ENCODE assay signal across 8 cellular contexts in the genomic region with DNA sequence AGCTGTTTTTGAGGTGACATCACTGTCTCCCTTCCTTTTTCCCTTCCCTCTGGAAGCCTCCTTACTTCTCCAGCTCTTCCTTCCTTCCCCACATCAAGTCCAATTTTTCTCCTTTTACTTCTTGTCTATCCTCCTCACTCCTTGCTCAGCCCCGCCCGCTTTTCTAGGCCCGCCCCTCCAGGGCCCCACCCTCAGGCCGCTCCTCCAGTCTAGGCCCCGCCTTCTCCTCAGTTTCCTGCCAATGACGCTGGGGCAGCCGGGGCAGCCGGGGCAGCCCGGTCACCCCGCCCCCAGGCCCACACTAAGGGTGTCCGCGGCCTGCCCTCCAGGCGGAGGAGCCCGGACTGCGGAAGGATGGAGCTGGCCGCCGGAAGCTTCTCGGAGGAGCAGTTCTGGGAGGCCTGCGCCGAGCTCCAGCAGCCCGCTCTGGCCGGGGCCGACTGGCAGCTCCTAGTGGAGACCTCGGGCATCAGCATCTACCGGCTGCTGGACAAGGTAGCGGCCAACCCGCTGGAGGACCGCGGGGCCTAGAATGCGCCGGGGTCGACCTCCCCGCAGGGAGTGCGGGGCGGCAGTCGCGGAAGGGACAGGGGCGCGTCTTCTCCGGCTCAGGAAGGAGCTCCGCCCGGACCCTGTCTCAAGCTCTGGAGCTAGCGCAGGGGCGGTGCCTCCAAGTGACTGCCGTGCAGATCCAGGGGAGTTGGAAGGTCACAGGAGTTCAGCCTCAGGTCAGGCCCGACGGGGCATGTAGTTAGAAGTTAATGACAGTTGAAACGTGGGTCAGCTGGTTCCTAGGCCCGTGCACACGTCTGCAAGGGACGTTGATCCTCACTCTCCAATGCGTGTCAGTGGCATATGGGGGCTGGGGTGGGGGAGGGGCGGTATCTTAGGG. TPM values are rescaled to one million over a fixed set of nuclear protein-coding genes. Genes with fewer than 3 reads are reported as not detected.
A peak's percentile ranks its signal among the peaks of the same experiment; 100 is the strongest.
DNase-seq lines count a peak whose midpoint lies in the region; ATAC-seq and TF ChIP-seq lines count a peak whose summit lies in the region.

PCTP (plus strand) TSS at position 302 of the 892 bp plus-strand sequence; CDS start at position 355, 53 bp downstream.

- H3K27ac Mint-ChIP-seq in activated CD8-positive, alpha-beta T cell treated with anti-CD3 and anti-CD28 coated beads, Interleukin-2, amount 10 ng/mL, durations not matched to agents 7 days and 5 days, result peak within 1 kb of the TSS; percentile 48

- POLR2A ChIA-PET in activated CD8-positive, alpha-beta T cell treated with anti-CD3 and anti-CD28 coated beads, Interleukin-2, amount 10 ng/mL, durations not matched to agents 7 days and 5 days (lab: Charles Lee), result interaction anchor here (1.2 kb wide), 1 partner anchor 330 kb away, joined by 4 read pairs; no protein-coding TSS in a partner anchor

- 1 to 2% methylated on average over 52 to 53 of the region's 53 CpGs for WGBS in lung, 2 donors

- peaks cover 3 to 5% of the 10 kb centered on the region in 2 donors for H3K36me3 ChIP-seq in lung (ENCODE audit: control insufficient read depth in 2 of 2, insufficient read depth in 2 of 2, low read length in 2 of 2)

- peak; percentile 96 to 98 for DNase-seq in AML-193 (lab: John Stamatoyannopoulos, UW)
- DNase-seq in NCI-H774 (lab: John Stamatoyannopoulos, UW), result peak; percentile 86
- peak; percentile 91 for DNase-seq in activated CD8-positive, alpha-beta T cell treated with anti-CD3 and anti-CD28 coated beads, Interleukin-2, amount 10 ng/mL, durations not matched to agents 7 days and 5 days
- peak; percentile 48 for DNase-seq in effector CD8-positive, alpha-beta T cell (lab: John Stamatoyannopoulos, UW)
- peak; percentile 96 for DNase-seq in lung (ENCODE audit: low spot score)
- peak; percentile 59 to 70 (median 70) for DNase-seq in stimulated activated CD4-positive, alpha-beta T cell treated with anti-CD3 and anti-CD28 coated beads, TNF-alpha, amount 100 ng/mL, for 4 hours (ENCODE audit: low read depth in 3 of 3)

- H3K27ac ChIP-seq in lung (ENCODE audit: low read depth in 1 of 2, low read length in 1 of 2), result peak within 1 kb of the TSS; percentile 90 to 96

- H3K9me3 ChIP-seq in lung (ENCODE audit: control insufficient read depth in 2 of 2, insufficient read depth in 1 of 2, low read length in 1 of 2), result no peaks in the 10 kb centered on the region

- no peak for TF ChIP-seq CTCF in lung (IDR thresholded peaks at IDR 0.05; ENCODE audit: control extremely low read depth, extremely low read depth)

- H3K4me1 Mint-ChIP-seq in activated CD8-positive, alpha-beta T cell treated with anti-CD3 and anti-CD28 coated beads, Interleukin-2, amount 10 ng/mL, durations not matched to agents 7 days and 5 days (ENCODE audit: low read depth), result peaks cover 17% of the 10 kb centered on the region

- H3K9me3 Mint-ChIP-seq in activated CD8-positive, alpha-beta T cell treated with anti-CD3 and anti-CD28 coated beads, Interleukin-2, amount 10 ng/mL, durations not matched to agents 7 days and 5 days (ENCODE audit: insufficient read depth), result no peaks in the 10 kb centered on the region

- H3K27me3 ChIP-seq in lung (ENCODE audit: control insufficient read depth, insufficient read depth), result no peaks in the 10 kb centered on the region

- H3K4me3 ChIP-seq in lung, result peak within 1 kb of the TSS; percentile 85

- peaks cover 3% of the 10 kb centered on the region for H3K36me3 Mint-ChIP-seq in activated CD8-positive, alpha-beta T cell treated with anti-CD3 and anti-CD28 coated beads, Interleukin-2, amount 10 ng/mL, durations not matched to agents 7 days and 5 days (ENCODE audit: low read depth)

- peaks cover 7 to 9% of the 10 kb centered on the region in 2 donors for H3K4me1 ChIP-seq in lung (ENCODE audit: control insufficient read depth in 2 of 2, insufficient read depth in 2 of 2, low read length in 2 of 2)

- ATAC-seq in GM19025 (IDR thresholded peaks at IDR 0.05; ENCODE audit: low read depth, unreplicated experiment) (peak; percentile 100), HG03280 (IDR thresholded peaks at IDR 0.05; ENCODE audit: unreplicated experiment) (peak; percentile 99), lung (ENCODE audit: insufficient read depth, low FRiP score) (peak; percentile 99)
- ATAC-seq in activated CD8-positive, alpha-beta T cell treated with anti-CD3 and anti-CD28 coated beads, Interleukin-2, amount 10 ng/mL, durations not matched to agents 7 days and 5 days, result peak; percentile 100

- H3K27me3 Mint-ChIP-seq in activated CD8-positive, alpha-beta T cell treated with anti-CD3 and anti-CD28 coated beads, Interleukin-2, amount 10 ng/mL, durations not matched to agents 7 days and 5 days (ENCODE audit: low read depth), result peaks cover 22% of the 10 kb centered on the region

- H3K4me3 Mint-ChIP-seq in activated CD8-positive, alpha-beta T cell treated with anti-CD3 and anti-CD28 coated beads, Interleukin-2, amount 10 ng/mL, durations not matched to agents 7 days and 5 days, result peak within 1 kb of the TSS; percentile 73

- CTCF ChIA-PET in activated CD8-positive, alpha-beta T cell treated with anti-CD3 and anti-CD28 coated beads, Interleukin-2, amount 10 ng/mL, durations not matched to agents 7 days and 5 days (lab: Charles Lee), result interaction anchor here (0.8 to 3.1 kb wide), 4 partner anchors 10 to 333 kb away, joined by 3 to 23 read pairs (median 4); no protein-coding TSS in a partner anchor

RNA-seq across cellular contexts. Expression of gene PCTP, which starts in this region (rescaled TPM):
- 1 to 10 TPM; 7.7 to 8.2 TPM for total RNA-seq in activated CD8-positive, alpha-beta T cell treated with anti-CD3 and anti-CD28 coated beads, Interleukin-2, amount 10 ng/mL, durations not matched to agents 7 days and 5 days
- 10 to 100 TPM; 14.3 to 23.8 TPM for total RNA-seq in lung
- polyA plus RNA-seq in lung, result 10 to 100 TPM; 14.3 to 34.2 TPM

Comparison
In these comparisons a context has a peak if more than half of its experiments do, and no peak if none do; other contexts are left out.
1. Peak in every context shown above with its lines: DNase-seq, ATAC-seq, H3K4me3 ChIP-seq and H3K27ac ChIP-seq.